ENCODE assay signal across 9 cellular contexts in genomic region chr3:98725352-98725751, GRCh38. TPM values are rescaled to one million over a fixed set of nuclear protein-coding genes. Genes with fewer than 3 reads are reported as not detected.
"Had no signal": no experiment of that assay in that cellular context is flagged by ENCODE, and none has a peak within 500 bp of the region (broad histone marks: within the 10 kb centered on the region; RNA-seq: fewer than 3 reads in every experiment).

No MANE protein-coding gene starts in this region.

- ATAC-seq: GM12878 had no signal

- FAIRE-seq: G401.6, GM12878, GM12891, GM12892, GM18507, GM19239 had no signal

- H3K4me3 ChIP-seq: GM12878 had no signal

- DNase-seq: GDM1, GF-D8 had no signal

RNA-seq across cellular contexts. Expression of gene ST3GAL6, which starts 37.8 kb away (rescaled TPM):
- total RNA-seq: G401 had no signal
